In genomic region chr1:174001573-174001972, GRCh38 we compare ENCODE assay signal across 28 cellular contexts.
"Had no signal": no experiment of that assay in that cellular context is flagged by ENCODE, and none has a peak within 500 bp of the region (broad histone marks: within the 10 kb centered on the region; RNA-seq: fewer than 3 reads in every experiment).

No MANE protein-coding gene starts in this region.

- H3K4me3 Mint-ChIP-seq: activated T-cell treated with anti-CD3 and anti-CD28 coated beads, Interleukin-2, amount 50 U/mL, for 4 hours; activated T-helper 17 cell treated with anti-CD3 and anti-CD28 coated beads, Interleukin-2, amount 50 U/mL, for 72 hours; central memory CD8-positive, alpha-beta T cell; dendritic cell treated with granulocyte-macrophage colony-stimulating factor and Interleukin-4, amounts not matched to agents 40 ng/mL and 50 ng/mL, for 4 days; endodermal cell; T-cell; T-helper 2 cell treated with Interferon-gamma antibody and Interleukin-4, amounts not matched to agents 5 μg/mL and 100 μg/mL, for 36 hours had no signal

- H3K27me3 ChIP-seq: breast epithelium, right atrium auricular region had no signal

- H3K9me3 Mint-ChIP-seq: activated T-cell treated with anti-CD3 and anti-CD28 coated beads, Interleukin-2, amount 50 U/mL, for 4 hours; activated T-helper 17 cell treated with anti-CD3 and anti-CD28 coated beads, Interleukin-2, amount 50 U/mL, for 72 hours; central memory CD8-positive, alpha-beta T cell; dendritic cell treated with granulocyte-macrophage colony-stimulating factor and Interleukin-4, amounts not matched to agents 40 ng/mL and 50 ng/mL, for 4 days; endodermal cell; T-cell; T-helper 2 cell treated with Interferon-gamma antibody and Interleukin-4, amounts not matched to agents 5 μg/mL and 100 μg/mL, for 36 hours had no signal

- DNase-seq: activated CD4-positive, alpha-beta T cell treated with anti-CD3 and anti-CD28 coated beads for 48 hours; activated CD4-positive, alpha-beta T cell treated with anti-CD3 and anti-CD28 coated beads, Interleukin-2, amount 50 U/mL, for 48 hours; activated gamma-delta T cell treated with Interleukin-2 at 50 U/mL for 16 hours; activated naive CD4-positive, alpha-beta T cell treated with anti-CD3 and anti-CD28 coated beads, Interleukin-2, amount 50 U/mL, for 16 hours; activated T-cell treated with anti-CD3 and anti-CD28 coated beads, Interleukin-2, amount 50 U/mL, for 4 hours; amygdala; endodermal cell; kidney glomerular epithelial cell; nucleus accumbens; stimulated activated CD4-positive, alpha-beta T cell treated with anti-CD3 and anti-CD28 coated beads, Interleukin-15, amount 100 ng/mL, for 24 hours; stimulated activated CD4-positive, alpha-beta T cell treated with anti-CD3 and anti-CD28 coated beads, Interleukin-2, amount 100 ng/mL, for 24 hours; stimulated activated naive CD4-positive, alpha-beta T cell treated with Interleukin-2 at 50 U/mL for 16 hours; T-cell; trophoblast cell had no signal

- H3K9me3 ChIP-seq: breast epithelium, right atrium auricular region, thoracic aorta had no signal

- H3K27ac Mint-ChIP-seq: dendritic cell treated with granulocyte-macrophage colony-stimulating factor and Interleukin-4, amounts not matched to agents 40 ng/mL and 50 ng/mL, for 4 days; T-cell; T-helper 2 cell treated with Interferon-gamma antibody and Interleukin-4, amounts not matched to agents 5 μg/mL and 100 μg/mL, for 36 hours had no signal

- H3K4me3 ChIP-seq: breast epithelium, lung, right atrium auricular region, thoracic aorta had no signal

- H3K4me1 Mint-ChIP-seq: endodermal cell had no signal

- ATAC-seq: activated CD4-positive, CD25-positive, alpha-beta regulatory T cell treated with anti-CD3 and anti-CD28 coated beads, Interleukin-2, amount 50 U/mL, for 24 hours; activated T-cell treated with anti-CD3 and anti-CD28 coated beads, Interleukin-2, amount 50 U/mL, for 4 hours; activated T-helper 17 cell treated with anti-CD3 and anti-CD28 coated beads, Interleukin-2, amount 50 U/mL, for 72 hours; esophagus mucosa; T-cell had no signal

- H3K27me3 Mint-ChIP-seq: activated T-helper 17 cell treated with anti-CD3 and anti-CD28 coated beads, Interleukin-2, amount 50 U/mL, for 72 hours; central memory CD8-positive, alpha-beta T cell; dendritic cell treated with granulocyte-macrophage colony-stimulating factor and Interleukin-4, amounts not matched to agents 40 ng/mL and 50 ng/mL, for 4 days; T-cell had no signal

- H3K27ac ChIP-seq: breast epithelium, parathyroid adenoma, right atrium auricular region, thoracic aorta, VCaP had no signal

- H3K36me3 ChIP-seq: breast epithelium, right atrium auricular region, thoracic aorta had no signal

- FAIRE-seq: frontal cortex, urothelium cell line had no signal
